In genomic region chr13:112249644-112250610, GRCh38 we compare ENCODE assay signal across 18 cellular contexts.
A peak's percentile ranks its signal among the peaks of the same experiment; 100 is the strongest.
DNase-seq lines count a peak whose midpoint lies in the region; ATAC-seq and TF ChIP-seq lines count a peak whose summit lies in the region.
"Had no signal": no experiment of that assay in that cellular context is flagged by ENCODE, and none has a peak within 500 bp of the region (broad histone marks: within the 10 kb centered on the region; RNA-seq: fewer than 3 reads in every experiment).

No MANE protein-coding gene starts in this region.

- peaks cover 6% of the 10 kb centered on the region for H3K4me1 ChIP-seq in NT2/D1 (ENCODE audit: insufficient read depth, insufficient read length)
- H3K4me1 ChIP-seq: BE2C had no signal

- H3K9ac ChIP-seq in NT2/D1 (ENCODE audit: insufficient read length, low read depth): no peak overlapping the region

- H3K4me3 Mint-ChIP-seq in type B pancreatic cell: no peak overlapping the region
- H3K4me3 Mint-ChIP-seq: CD4-positive, alpha-beta memory T cell had no signal

- no peaks in the 10 kb centered on the region for H3K4me1 Mint-ChIP-seq in type B pancreatic cell (ENCODE audit: unreplicated experiment)
- H3K4me1 Mint-ChIP-seq: CD4-positive, alpha-beta memory T cell had no signal

- no peak for TF ChIP-seq CTCF in type B pancreatic cell (conservative IDR thresholded peaks at IDR 0.05)
- TF ChIP-seq CTCF in brain microvascular endothelial cell (IDR thresholded peaks at IDR 0.05; ENCODE audit: low read depth, low read length, missing control alignments): no peak

- DNase-seq in NT2/D1 (ENCODE audit: low read depth, low spot score) (peak; percentile 3), ecto neural progenitor cell (ENCODE audit: low spot score) (peak; percentile 46), mesenteric fat pad (ENCODE audit: low spot score) (peak; percentile 72), type B pancreatic cell (ENCODE audit: extremely low spot score, unreplicated experiment) (peak; percentile 60), brain microvascular endothelial cell (no peak), A172 (ENCODE audit: low spot score) (no peak)
- DNase-seq: BE2C; CD4-positive, alpha-beta memory T cell; DND-41; GDM1; GOT3; MG63; NCI-H1930; NCI-H2171; NCI-H446 treated with DMSO at 0.1 percent for 48 hours had no signal

- no peak overlapping the region for H3K4me3 ChIP-seq in NT2/D1 (ENCODE audit: insufficient read length, low read depth)
- H3K4me3 ChIP-seq in brain microvascular endothelial cell (ENCODE audit: low read depth, low read length): no peak overlapping the region
- H3K4me3 ChIP-seq: MG63 had no signal

- H3K27ac ChIP-seq in brain microvascular endothelial cell: no peak overlapping the region

- H3K9me3 Mint-ChIP-seq in type B pancreatic cell: no peaks in the 10 kb centered on the region

- H3K36me3 Mint-ChIP-seq in type B pancreatic cell: no peaks in the 10 kb centered on the region
- H3K36me3 Mint-ChIP-seq: CD4-positive, alpha-beta memory T cell had no signal

- in situ Hi-C loops in brain microvascular endothelial cell (cut with HindIII; ENCODE audit: low pct_ligation_motif_present, low sequenced_read_pairs): no loop called here

- no peak for ATAC-seq in GM19328 (IDR thresholded peaks at IDR 0.05; ENCODE audit: unreplicated experiment)
- ATAC-seq: Panc1, Right ventricle myocardium inferior had no signal

- H3K27ac Mint-ChIP-seq in type B pancreatic cell: no peak overlapping the region
- H3K27ac Mint-ChIP-seq: CD4-positive, alpha-beta memory T cell had no signal

- peaks cover 2% of the 10 kb centered on the region for H3K27me3 ChIP-seq in NT2/D1 (ENCODE audit: insufficient read depth, insufficient read length)
- no peaks in the 10 kb centered on the region for H3K27me3 ChIP-seq in brain microvascular endothelial cell (replicated peaks)
- H3K27me3 ChIP-seq: MG63 had no signal

- no peaks in the 10 kb centered on the region for H3K36me3 ChIP-seq in NT2/D1 (ENCODE audit: insufficient read depth, insufficient read length, low read length)
- no peaks in the 10 kb centered on the region for H3K36me3 ChIP-seq in brain microvascular endothelial cell (replicated peaks)
- H3K36me3 ChIP-seq: BE2C, MG63 had no signal

- no peaks in the 10 kb centered on the region for H3K9me3 ChIP-seq in NT2/D1 (ENCODE audit: insufficient read depth, low read length)
- H3K9me3 ChIP-seq: BE2C, MG63 had no signal

- peaks cover 23% of the 10 kb centered on the region for H3K27me3 Mint-ChIP-seq in type B pancreatic cell

Comparison
In these comparisons a context has a peak if more than half of its experiments do, and no peak if none do; other contexts are left out.
1. DNase-seq: peak in NT2/D1 (single experiment), ecto neural progenitor cell (single experiment), mesenteric fat pad (single experiment) and type B pancreatic cell (single experiment); none in brain microvascular endothelial cell (single experiment) and A172 (single experiment).